ENCODE assay signal across 9 cellular contexts in the genomic region with DNA sequence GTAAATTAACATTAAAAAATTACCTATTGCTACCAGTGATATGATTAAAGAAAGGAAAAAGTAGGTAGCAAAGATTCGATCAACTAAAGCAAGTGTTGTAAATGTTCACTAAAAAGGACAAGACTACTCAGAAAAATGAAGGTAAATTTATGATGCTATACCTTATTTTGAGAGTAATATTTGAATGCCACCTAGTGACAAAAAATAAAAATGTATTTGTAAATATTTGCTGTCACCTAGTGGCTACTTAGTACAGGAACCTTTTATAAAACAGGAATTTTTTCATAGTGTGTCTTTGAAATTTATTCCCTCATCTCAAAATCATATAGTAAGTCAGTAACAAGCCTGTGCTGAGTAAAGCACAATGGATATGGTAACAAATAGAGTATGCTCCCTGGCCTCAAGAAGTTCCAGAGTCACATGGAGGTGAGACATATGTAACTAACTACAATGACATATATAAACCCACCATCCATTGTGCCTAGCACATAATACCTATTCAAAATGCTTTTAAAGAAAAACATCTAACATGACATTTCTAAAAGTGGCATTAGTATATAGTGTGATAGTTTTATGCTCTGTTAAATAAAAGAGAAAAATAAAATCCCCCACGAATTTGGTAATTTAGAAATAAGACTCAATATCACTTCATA.
DNase-seq lines count a peak whose midpoint lies in the region; ATAC-seq and TF ChIP-seq lines count a peak whose summit lies in the region.
"Had no signal": no experiment of that assay in that cellular context is flagged by ENCODE, and none has a peak within 500 bp of the region (broad histone marks: within the 10 kb centered on the region; RNA-seq: fewer than 3 reads in every experiment).

No MANE protein-coding gene starts in this region.

- H3K27me3 ChIP-seq in GM06990 (replicated peaks; ENCODE audit: control insufficient read depth, insufficient read depth, low read length) (no peaks in the 10 kb centered on the region), testis (no peaks in the 10 kb centered on the region)

- H3K36me3 ChIP-seq in GM06990 (ENCODE audit: control insufficient read depth, insufficient read depth, low read length) = 0 out of 2 replicates have a peak, but pooled peaks cover 1% of the 10 kb centered on the region
- H3K36me3 ChIP-seq in testis (ENCODE audit: low read depth, missing control alignments) = no peaks in the 10 kb centered on the region

- peak; percentile 7 for DNase-seq in GM06990 (ENCODE audit: extremely low read depth, insufficient read length)
- peak; percentile 46 for DNase-seq in NCI-H446 treated with DMSO at 0.1 percent for 48 hours (lab: John Stamatoyannopoulos, UW)
- DNase-seq in dedifferentiated amniotic fluid mesenchymal stem cell (ENCODE audit: extremely low spot score) = peak; percentile 43
- no peak for DNase-seq in testis
- no peak for DNase-seq in hypothalamus (lab: John Stamatoyannopoulos, UW)
- DNase-seq in activated naive CD8-positive, alpha-beta T cell treated with anti-CD3 and anti-CD28 coated beads, Interleukin-2, amount 50 U/mL, for 24 hours = no peak

- H3K36me3 Mint-ChIP-seq in activated naive CD8-positive, alpha-beta T cell treated with anti-CD3 and anti-CD28 coated beads, Interleukin-2, amount 50 U/mL, for 24 hours (ENCODE audit: low read depth) = peaks cover 13% of the 10 kb centered on the region

- 85 to 90% methylated on average over 2 of the region's 2 CpGs for WGBS in testis, 2 donors

- H3K4me3 ChIP-seq in GM06990 (replicated peaks; ENCODE audit: low read depth, low read length) (no peak overlapping the region), testis (no peak overlapping the region)
- H3K4me3 ChIP-seq: lung had no signal

- ATAC-seq in HG03139 (IDR thresholded peaks at IDR 0.05; ENCODE audit: unreplicated experiment) (peak; percentile 60), HG03460 (IDR thresholded peaks at IDR 0.05; ENCODE audit: unreplicated experiment) (no peak)
- no peak for ATAC-seq in activated naive CD8-positive, alpha-beta T cell treated with anti-CD3 and anti-CD28 coated beads, Interleukin-2, amount 50 U/mL, for 24 hours

- no peak overlapping the region for H3K27ac ChIP-seq in testis

- no peak for TF ChIP-seq POLR2A in testis (IDR thresholded peaks at IDR 0.05)

- H3K4me1 Mint-ChIP-seq in activated naive CD8-positive, alpha-beta T cell treated with anti-CD3 and anti-CD28 coated beads, Interleukin-2, amount 50 U/mL, for 24 hours = no peaks in the 10 kb centered on the region

- no peaks in the 10 kb centered on the region for H3K27me3 Mint-ChIP-seq in activated naive CD8-positive, alpha-beta T cell treated with anti-CD3 and anti-CD28 coated beads, Interleukin-2, amount 50 U/mL, for 24 hours

- H3K9me3 ChIP-seq in testis = no peaks in the 10 kb centered on the region

- H3K27ac Mint-ChIP-seq in activated naive CD8-positive, alpha-beta T cell treated with anti-CD3 and anti-CD28 coated beads, Interleukin-2, amount 50 U/mL, for 24 hours = no peak overlapping the region

- H3K9me3 Mint-ChIP-seq in activated naive CD8-positive, alpha-beta T cell treated with anti-CD3 and anti-CD28 coated beads, Interleukin-2, amount 50 U/mL, for 24 hours = no peaks in the 10 kb centered on the region

- TF ChIP-seq CTCF in GM06990 (IDR thresholded peaks at IDR 0.05; ENCODE audit: insufficient read depth, low read length, poor library complexity, severe bottlenecking) = peak; percentile 52
- TF ChIP-seq CTCF in testis (IDR thresholded peaks at IDR 0.05) = peak in 2 of 3 experiments; percentile 5 to 43

- intact Hi-C loops in testis (cut with DNase I; ENCODE audit: low total_unique reads) = no loop called here

- H3K4me1 ChIP-seq in testis = no peaks in the 10 kb centered on the region

- H3K4me3 Mint-ChIP-seq in activated naive CD8-positive, alpha-beta T cell treated with anti-CD3 and anti-CD28 coated beads, Interleukin-2, amount 50 U/mL, for 24 hours = no peak overlapping the region

Comparison
In these comparisons a context has a peak if more than half of its experiments do, and no peak if none do; other contexts are left out.
1. DNase-seq: peak in GM06990 (single experiment), NCI-H446 treated with DMSO at 0.1 percent for 48 hours (single experiment) and dedifferentiated amniotic fluid mesenchymal stem cell (single experiment); none in testis (single experiment), hypothalamus (0 of 51) and activated naive CD8-positive, alpha-beta T cell treated with anti-CD3 and anti-CD28 coated beads, Interleukin-2, amount 50 U/mL, for 24 hours (single experiment).